26 cellular contexts compared by ENCODE assay signal in the genomic region with DNA sequence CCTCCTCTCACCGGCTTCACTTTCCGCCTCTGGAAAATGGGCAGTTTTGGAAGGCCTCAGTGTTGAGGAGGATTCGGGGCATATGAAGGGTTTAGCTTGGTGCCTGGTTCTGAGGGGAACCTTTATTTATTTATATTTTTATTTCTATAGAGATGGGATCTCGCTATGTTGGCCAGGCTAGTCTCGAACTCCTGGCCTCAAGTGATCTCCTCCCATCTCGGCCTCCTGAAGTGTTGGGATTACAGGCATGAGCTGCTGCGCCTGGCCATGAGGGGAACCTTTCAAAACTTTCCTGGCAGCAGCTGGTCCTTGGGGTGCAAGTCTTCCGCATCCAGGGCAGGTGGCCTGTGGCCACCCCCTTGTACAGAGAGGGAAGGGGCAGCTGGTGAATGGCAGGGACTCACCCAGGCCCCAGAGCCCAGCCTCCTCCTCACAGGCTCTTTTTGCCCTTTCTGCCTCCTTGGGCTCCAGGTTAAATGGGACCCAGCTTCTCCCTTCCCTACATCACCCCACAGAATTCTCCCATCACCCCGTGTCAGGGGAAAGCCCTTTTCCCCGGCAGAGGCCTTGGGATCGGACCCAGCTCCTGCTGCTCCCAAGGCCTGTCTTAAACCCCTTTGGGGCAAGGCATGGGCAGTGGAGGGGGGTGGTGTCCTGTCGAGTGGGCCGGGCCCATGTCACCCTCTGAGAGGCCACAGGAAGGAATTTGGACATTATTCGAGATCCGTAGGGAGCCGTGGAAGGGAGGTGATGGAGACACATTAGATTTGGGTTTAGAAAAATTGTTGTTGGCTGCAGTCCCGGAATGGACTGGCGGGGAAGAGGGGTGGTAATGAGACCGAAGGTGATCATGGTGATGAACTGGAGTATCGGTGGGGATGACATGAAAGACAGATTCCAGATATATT. TPM values are rescaled to one million over a fixed set of nuclear protein-coding genes. Genes with fewer than 3 reads are reported as not detected.
DNase-seq lines count a peak whose midpoint lies in the region; ATAC-seq and TF ChIP-seq lines count a peak whose summit lies in the region.
"Had no signal": no experiment of that assay in that cellular context is flagged by ENCODE, and none has a peak within 500 bp of the region (broad histone marks: within the 10 kb centered on the region; RNA-seq: fewer than 3 reads in every experiment).

No MANE protein-coding gene starts in this region.

- H3K9ac ChIP-seq in colonic mucosa (ENCODE audit: low read depth in 2 of 2, low read length in 2 of 2), result no peak overlapping the region
- H3K9ac ChIP-seq: GM23248 had no signal

- H3K4me3 ChIP-seq in breast epithelium (no peak overlapping the region), uterus (no peak overlapping the region), colonic mucosa (no peak overlapping the region)
- H3K4me3 ChIP-seq: GM23248, upper lobe of right lung had no signal

- no peaks in the 10 kb centered on the region for H3K36me3 ChIP-seq in breast epithelium
- H3K36me3 ChIP-seq in uterus, result no peaks in the 10 kb centered on the region
- H3K36me3 ChIP-seq in colonic mucosa, result no peaks in the 10 kb centered on the region
- H3K36me3 ChIP-seq: upper lobe of right lung had no signal

- ATAC-seq in HG03159 (IDR thresholded peaks at IDR 0.05; ENCODE audit: unreplicated experiment), result no peak
- ATAC-seq: activated CD8-positive, alpha-beta memory T cell treated with anti-CD3 and anti-CD28 coated beads, Interleukin-2, amount 10 ng/mL, durations not matched to agents 7 days and 5 days; esophagus mucosa; left ventricle myocardium superior; natural killer cell; upper lobe of right lung had no signal

- no peak overlapping the region for H3K4me3 Mint-ChIP-seq in MCF 10A (ENCODE audit: unreplicated experiment)
- peak overlapping the region; percentile 44 for H3K4me3 Mint-ChIP-seq in neural crest cell
- H3K4me3 Mint-ChIP-seq: activated CD4-positive, alpha-beta T cell treated with anti-CD3 and anti-CD28 coated beads, Interleukin-2, amount 10 ng/mL, durations not matched to agents 24 days and 14 days; activated CD8-positive, alpha-beta memory T cell treated with anti-CD3 and anti-CD28 coated beads, Interleukin-2, amount 10 ng/mL, durations not matched to agents 7 days and 5 days; activated naive CD4-positive, alpha-beta T cell treated with anti-CD3 and anti-CD28 coated beads, Interleukin-2, amount 50 U/mL, for 24 hours; CD8-positive, alpha-beta memory T cell; natural killer cell had no signal

- no peak for TF ChIP-seq CTCF in MCF 10A (IDR thresholded peaks at IDR 0.05; ENCODE audit: unreplicated experiment)
- no peak for TF ChIP-seq CTCF in breast epithelium (IDR thresholded peaks at IDR 0.05)
- no peak for TF ChIP-seq CTCF in neural crest cell (conservative IDR thresholded peaks at IDR 0.05)
- no peak for TF ChIP-seq CTCF in uterus (IDR thresholded peaks at IDR 0.05)
- no peak for TF ChIP-seq CTCF in colonic mucosa (IDR thresholded peaks at IDR 0.05)

- no peak for TF ChIP-seq POLR2A in breast epithelium (IDR thresholded peaks at IDR 0.05)
- no peak for TF ChIP-seq POLR2A in uterus (IDR thresholded peaks at IDR 0.05)

- no peaks in the 10 kb centered on the region for H3K4me1 ChIP-seq in breast epithelium
- no peaks in the 10 kb centered on the region for H3K4me1 ChIP-seq in uterus
- no peaks in the 10 kb centered on the region for H3K4me1 ChIP-seq in colonic mucosa

- BruUV-seq in MCF 10A (replicated peaks; lab: Mats Ljungman, UMichigan), result no TSS peak

- DNase-seq in MCF 10A (ENCODE audit: unreplicated experiment) (no peak), breast epithelium (ENCODE audit: low spot score in 2 of 2) (no peak), caudate nucleus (lab: John Stamatoyannopoulos, UW) (no peak), neural crest cell (ENCODE audit: low read depth, low spot score) (no peak), uterus (no peak), T1000 (lab: John Stamatoyannopoulos, UW) (no peak), colonic mucosa (no peak)
- DNase-seq: activated CD4-positive, alpha-beta T cell treated with anti-CD3 and anti-CD28 coated beads, Interleukin-2, amount 10 ng/mL, durations not matched to agents 24 days and 14 days; activated CD8-positive, alpha-beta memory T cell treated with anti-CD3 and anti-CD28 coated beads, Interleukin-2, amount 10 ng/mL, durations not matched to agents 7 days and 5 days; CD8-positive, alpha-beta memory T cell; DMS53; GDM1; GM23248; Karpas-422; left ventricle myocardium superior; midbrain; natural killer cell; NCI-H1092; NCI-H187 treated with DMSO at 0.1 percent for 48 hours; NCI-H526; stimulated activated CD8-positive, alpha-beta memory T cell treated with anti-CD3 and anti-CD28 coated beads, Interleukin-4, amount 100 ng/mL, for 48 hours; upper lobe of right lung had no signal

- CTCF ChIA-PET in MCF 10A (lab: Yijun Ruan, JAX), result interaction anchor here (1.2 kb wide), 1 partner anchor 58 kb away, joined by 3 read pairs; no protein-coding TSS in a partner anchor

- H3K36me3 Mint-ChIP-seq in MCF 10A (ENCODE audit: insufficient read depth, unreplicated experiment) (peaks cover 10% of the 10 kb centered on the region), neural crest cell (ENCODE audit: low read depth) (peaks cover 2% of the 10 kb centered on the region)
- H3K36me3 Mint-ChIP-seq: activated CD8-positive, alpha-beta memory T cell treated with anti-CD3 and anti-CD28 coated beads, Interleukin-2, amount 10 ng/mL, durations not matched to agents 7 days and 5 days; activated naive CD4-positive, alpha-beta T cell treated with anti-CD3 and anti-CD28 coated beads, Interleukin-2, amount 50 U/mL, for 24 hours; CD8-positive, alpha-beta memory T cell; natural killer cell had no signal

- intact Hi-C loops in MCF 10A (cut with micrococcal nuclease), result no loop called here
- intact Hi-C loops in breast epithelium (cut with DNase I; ENCODE audit: low total_unique reads), result no loop called here
- intact Hi-C loops in uterus (cut with DNase I; ENCODE audit: low total_unique reads), result no loop called here
- intact Hi-C loops in colonic mucosa (cut with DNase I), result no loop called here

- peak overlapping the region; percentile 25 for H3K27ac Mint-ChIP-seq in MCF 10A (ENCODE audit: low read depth, unreplicated experiment)
- no peak overlapping the region for H3K27ac Mint-ChIP-seq in neural crest cell (ENCODE audit: unreplicated experiment)
- H3K27ac Mint-ChIP-seq: activated CD4-positive, alpha-beta T cell treated with anti-CD3 and anti-CD28 coated beads, Interleukin-2, amount 10 ng/mL, durations not matched to agents 24 days and 14 days; activated CD8-positive, alpha-beta memory T cell treated with anti-CD3 and anti-CD28 coated beads, Interleukin-2, amount 10 ng/mL, durations not matched to agents 7 days and 5 days; activated naive CD4-positive, alpha-beta T cell treated with anti-CD3 and anti-CD28 coated beads, Interleukin-2, amount 50 U/mL, for 24 hours; CD8-positive, alpha-beta memory T cell had no signal

- POLR2A ChIA-PET in MCF 10A (lab: Yijun Ruan, JAX), result no interaction called here

- H3K4me1 Mint-ChIP-seq in MCF 10A (ENCODE audit: insufficient read depth, unreplicated experiment), result peaks cover 2% of the 10 kb centered on the region
- peaks cover 21% of the 10 kb centered on the region for H3K4me1 Mint-ChIP-seq in neural crest cell
- H3K4me1 Mint-ChIP-seq: activated CD4-positive, alpha-beta T cell treated with anti-CD3 and anti-CD28 coated beads, Interleukin-2, amount 10 ng/mL, durations not matched to agents 24 days and 14 days; activated naive CD4-positive, alpha-beta T cell treated with anti-CD3 and anti-CD28 coated beads, Interleukin-2, amount 50 U/mL, for 24 hours had no signal

- H3K27me3 Mint-ChIP-seq in MCF 10A (ENCODE audit: insufficient read depth, unreplicated experiment) (no peaks in the 10 kb centered on the region), neural crest cell (ENCODE audit: low read depth) (no peaks in the 10 kb centered on the region)

- H3K9me3 Mint-ChIP-seq in MCF 10A (ENCODE audit: unreplicated experiment), result no peaks in the 10 kb centered on the region
- H3K9me3 Mint-ChIP-seq in neural crest cell, result no peaks in the 10 kb centered on the region
- H3K9me3 Mint-ChIP-seq: activated CD4-positive, alpha-beta T cell treated with anti-CD3 and anti-CD28 coated beads, Interleukin-2, amount 10 ng/mL, durations not matched to agents 24 days and 14 days; activated naive CD4-positive, alpha-beta T cell treated with anti-CD3 and anti-CD28 coated beads, Interleukin-2, amount 50 U/mL, for 24 hours; CD8-positive, alpha-beta memory T cell; natural killer cell had no signal

- H3K9me3 ChIP-seq in breast epithelium, result no peaks in the 10 kb centered on the region
- H3K9me3 ChIP-seq in uterus, result no peaks in the 10 kb centered on the region
- H3K9me3 ChIP-seq in colonic mucosa, result no peaks in the 10 kb centered on the region
- H3K9me3 ChIP-seq: upper lobe of right lung had no signal

- H3K27ac ChIP-seq in breast epithelium, result no peak overlapping the region
- H3K27ac ChIP-seq in caudate nucleus (ENCODE audit: low read depth, low read length), result peak overlapping the region; percentile 11
- peak overlapping the region; percentile 81 to 86 for H3K27ac ChIP-seq in uterus
- H3K27ac ChIP-seq in colonic mucosa, result no peak overlapping the region
- H3K27ac ChIP-seq: GM23248, upper lobe of right lung, VCaP had no signal

- H3K27me3 ChIP-seq in breast epithelium (no peaks in the 10 kb centered on the region), uterus (no peaks in the 10 kb centered on the region), colonic mucosa (peaks cover under 1% of the 10 kb centered on the region)
- H3K27me3 ChIP-seq: upper lobe of right lung had no signal

RNA-seq across cellular contexts. Expression of a gene that starts 5.9 kb away (rescaled TPM):
- 27.8 and 41.3 TPM in 2 replicates for total RNA-seq in MCF 10A (2022)
- total RNA-seq in breast epithelium, result 1 to 10 TPM; 3.2 to 3.9 (median 3.4) TPM
- 60.1 and 67.8 TPM in 2 replicates for total RNA-seq in neural crest cell
- total RNA-seq in uterus, result 10 to 100 TPM in 3 of 4 donors, 1 to 10 TPM in 1; 4.1 to 99.3 (median 39.0) TPM
- 10 to 100 TPM in 1 of 2 donors, 1 to 10 TPM in 1; 3.8 to 21.3 TPM for total RNA-seq in colonic mucosa

Comparison
In these comparisons a context has a peak if more than half of its experiments do, and no peak if none do; other contexts are left out.
1. H3K27ac ChIP-seq: peak in caudate nucleus (single experiment) and uterus (2 of 2); none in breast epithelium (0 of 2) and colonic mucosa (single experiment).